26 cellular contexts compared by ENCODE assay signal in the genomic region with DNA sequence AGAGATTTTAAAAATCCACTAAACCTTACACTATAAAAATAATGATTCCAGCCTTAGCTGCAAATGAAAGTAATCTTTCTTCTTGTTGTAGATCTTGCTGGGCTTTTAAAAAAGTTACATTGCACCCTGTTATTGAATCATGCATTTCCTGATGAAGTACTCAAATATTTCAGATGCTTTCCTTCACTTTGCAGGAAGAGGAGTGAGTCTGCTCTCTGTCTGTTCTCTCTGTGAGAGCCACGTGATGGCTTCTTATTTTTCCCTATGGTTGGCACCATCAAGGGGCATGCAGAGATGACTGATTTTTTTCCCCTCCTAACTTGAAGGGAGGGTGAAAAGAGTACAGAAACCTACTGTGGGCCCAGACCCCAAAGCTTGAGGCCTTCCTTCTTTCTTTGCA.
DNase-seq lines count a peak whose midpoint lies in the region; ATAC-seq and TF ChIP-seq lines count a peak whose summit lies in the region.
"Had no signal": no experiment of that assay in that cellular context is flagged by ENCODE, and none has a peak within 500 bp of the region (broad histone marks: within the 10 kb centered on the region; RNA-seq: fewer than 3 reads in every experiment).

No MANE protein-coding gene starts in this region.

- in situ Hi-C loops in astrocyte of the spinal cord (cut with HindIII; ENCODE audit: low sequenced_read_pairs), result no loop called here

- H3K27me3 ChIP-seq in subcutaneous abdominal adipose tissue (ENCODE audit: control insufficient read depth in 5 of 5, insufficient read depth in 4 of 5, low read length in 5 of 5) (no peaks in the 10 kb centered on the region), H7 (ENCODE audit: control insufficient read depth, insufficient read depth, low read length) (no peaks in the 10 kb centered on the region; the same call in 1 of the 2 replicates)
- H3K27me3 ChIP-seq in CD8-positive, alpha-beta memory T cell (ENCODE audit: insufficient read depth, low read length, poor library complexity, severe bottlenecking), result no peaks in the 10 kb centered on the region
- H3K27me3 ChIP-seq: adrenal gland, gastrocnemius medialis, vagina had no signal

- H3K27ac Mint-ChIP-seq in stimulated activated naive CD8-positive, alpha-beta T cell treated with anti-CD3 and anti-CD28 coated beads, Interleukin-15, Interleukin-2, amounts not matched to agents 100 ng/mL and 50 ng/mL, for 24 hours, result peak overlapping the region; percentile 2
- no peak overlapping the region for H3K27ac Mint-ChIP-seq in CD8-positive, alpha-beta memory T cell
- H3K27ac Mint-ChIP-seq: activated CD4-positive, alpha-beta memory T cell treated with anti-CD3 and anti-CD28 coated beads for 36 hours; naive thymus-derived CD8-positive, alpha-beta T cell had no signal

- H3K36me3 ChIP-seq in subcutaneous abdominal adipose tissue (ENCODE audit: control insufficient read depth in 5 of 5, insufficient read depth in 5 of 5, low read length in 5 of 5) (no peaks in the 10 kb centered on the region), H7 (replicated peaks; ENCODE audit: control insufficient read depth, insufficient read depth, low read length) (no peaks in the 10 kb centered on the region)
- H3K36me3 ChIP-seq in CD8-positive, alpha-beta memory T cell (ENCODE audit: insufficient read depth, low read length), result no peaks in the 10 kb centered on the region
- H3K36me3 ChIP-seq: adrenal gland, gastrocnemius medialis, vagina had no signal

- H3K4me1 Mint-ChIP-seq in stimulated activated naive CD8-positive, alpha-beta T cell treated with anti-CD3 and anti-CD28 coated beads, Interleukin-15, Interleukin-2, amounts not matched to agents 100 ng/mL and 50 ng/mL, for 24 hours (ENCODE audit: low read depth), result no peaks in the 10 kb centered on the region
- H3K4me1 Mint-ChIP-seq in CD8-positive, alpha-beta memory T cell, result no peaks in the 10 kb centered on the region

- H3K4me3 ChIP-seq in astrocyte of the spinal cord (ENCODE audit: low read depth, low read length) (no peak overlapping the region), fibroblast of the aortic adventitia (ENCODE audit: low read depth, low read length) (no peak overlapping the region), subcutaneous abdominal adipose tissue (ENCODE audit: low read depth in 1 of 5, low read length in 5 of 5) (no peak overlapping the region), H7 (ENCODE audit: insufficient read depth, low read depth, low read length) (no peak overlapping the region)
- no peak overlapping the region for H3K4me3 ChIP-seq in CD8-positive, alpha-beta memory T cell (ENCODE audit: low read length)
- H3K4me3 ChIP-seq: adrenal gland, gastrocnemius medialis, GM12878, vagina had no signal

- H3K27ac ChIP-seq in subcutaneous abdominal adipose tissue (ENCODE audit: low read depth, low read length), result peak overlapping the region; percentile 69
- no peak overlapping the region for H3K27ac ChIP-seq in CD8-positive, alpha-beta memory T cell (ENCODE audit: low read depth, low read length)
- H3K27ac ChIP-seq: adrenal gland, epithelial cell of prostate, parathyroid adenoma, RWPE1, vagina had no signal

- DNase-seq in stimulated activated naive CD8-positive, alpha-beta T cell treated with anti-CD3 and anti-CD28 coated beads, Interleukin-15, Interleukin-2, amounts not matched to agents 100 U/mL and 50 U/mL, for 24 hours, result no peak
- DNase-seq in astrocyte of the spinal cord (ENCODE audit: low read depth, low spot score) (peak; percentile 14), fibroblast of the aortic adventitia (ENCODE audit: low read depth) (peak; percentile 7), occipital lobe (lab: John Stamatoyannopoulos, UW) (no peak), H7 (no peak)
- no peak for DNase-seq in CD8-positive, alpha-beta memory T cell
- DNase-seq: ACHN; activated CD4-positive, alpha-beta memory T cell treated with anti-CD3 and anti-CD28 coated beads for 36 hours; activated CD4-positive, CD25-positive, alpha-beta regulatory T cell; activated effector memory CD4-positive, alpha-beta T cell treated with anti-CD3 and anti-CD28 coated beads, Interleukin-2, amount 50 U/mL, for 16 hours; adrenal gland; caudate nucleus; CD4-positive, CD25-positive, alpha-beta regulatory T cell; gastrocnemius medialis; Kasumi-1; naive thymus-derived CD8-positive, alpha-beta T cell; NCI-H1048; NCI-H187; T-helper 9 cell had no signal

- no peaks in the 10 kb centered on the region for H3K36me3 Mint-ChIP-seq in stimulated activated naive CD8-positive, alpha-beta T cell treated with anti-CD3 and anti-CD28 coated beads, Interleukin-15, Interleukin-2, amounts not matched to agents 100 ng/mL and 50 ng/mL, for 24 hours (ENCODE audit: low read depth)
- H3K36me3 Mint-ChIP-seq in CD8-positive, alpha-beta memory T cell, result no peaks in the 10 kb centered on the region
- H3K36me3 Mint-ChIP-seq: activated CD4-positive, alpha-beta memory T cell treated with anti-CD3 and anti-CD28 coated beads for 36 hours; CD4-positive, CD25-positive, alpha-beta regulatory T cell; naive thymus-derived CD8-positive, alpha-beta T cell had no signal

- no peak for ATAC-seq in stimulated activated naive CD8-positive, alpha-beta T cell treated with anti-CD3 and anti-CD28 coated beads, Interleukin-15, Interleukin-2, amounts not matched to agents 100 U/mL and 50 U/mL, for 24 hours
- ATAC-seq: GM12878; naive thymus-derived CD8-positive, alpha-beta T cell had no signal

- peaks cover 8% of the 10 kb centered on the region for H3K27me3 Mint-ChIP-seq in stimulated activated naive CD8-positive, alpha-beta T cell treated with anti-CD3 and anti-CD28 coated beads, Interleukin-15, Interleukin-2, amounts not matched to agents 100 ng/mL and 50 ng/mL, for 24 hours
- H3K27me3 Mint-ChIP-seq in CD8-positive, alpha-beta memory T cell, result peaks cover 3 to 13% of the 10 kb centered on the region in 2 donors

- H3K9ac ChIP-seq in subcutaneous abdominal adipose tissue (ENCODE audit: low read length in 5 of 5), result no peak overlapping the region
- H3K9ac ChIP-seq: parathyroid adenoma had no signal

- no peaks in the 10 kb centered on the region for H3K9me3 Mint-ChIP-seq in stimulated activated naive CD8-positive, alpha-beta T cell treated with anti-CD3 and anti-CD28 coated beads, Interleukin-15, Interleukin-2, amounts not matched to agents 100 ng/mL and 50 ng/mL, for 24 hours
- H3K9me3 Mint-ChIP-seq in CD8-positive, alpha-beta memory T cell, result no peaks in the 10 kb centered on the region
- H3K9me3 Mint-ChIP-seq: activated CD4-positive, alpha-beta memory T cell treated with anti-CD3 and anti-CD28 coated beads for 36 hours had no signal

- TF ChIP-seq CTCF in astrocyte of the spinal cord (IDR thresholded peaks at IDR 0.05; ENCODE audit: low read depth, low read length), result no peak
- TF ChIP-seq CTCF in fibroblast of the aortic adventitia (IDR thresholded peaks at IDR 0.05; ENCODE audit: insufficient read depth, low read length), result no peak

- H3K9me3 ChIP-seq in subcutaneous abdominal adipose tissue (ENCODE audit: control insufficient read depth in 5 of 5, low read length in 5 of 5), result no peaks in the 10 kb centered on the region
- H3K9me3 ChIP-seq in CD8-positive, alpha-beta memory T cell (ENCODE audit: low read length), result no peaks in the 10 kb centered on the region
- H3K9me3 ChIP-seq: adrenal gland, gastrocnemius medialis, vagina had no signal

- CTCF ChIA-PET in CD8-positive, alpha-beta memory T cell (lab: Charles Lee), result no interaction called here

- POLR2A ChIA-PET in CD8-positive, alpha-beta memory T cell (lab: Charles Lee), result no interaction called here

- H3K4me1 ChIP-seq in subcutaneous abdominal adipose tissue (ENCODE audit: control insufficient read depth in 5 of 5, insufficient read depth in 5 of 5, low read length in 5 of 5), result peaks cover 0 to 31% (median 7%) of the 10 kb centered on the region in 5 donors
- no peaks in the 10 kb centered on the region for H3K4me1 ChIP-seq in CD8-positive, alpha-beta memory T cell (ENCODE audit: insufficient read depth, low read length)
- H3K4me1 ChIP-seq: adrenal gland, parathyroid adenoma, vagina had no signal

- H3K4me3 Mint-ChIP-seq in stimulated activated naive CD8-positive, alpha-beta T cell treated with anti-CD3 and anti-CD28 coated beads, Interleukin-15, Interleukin-2, amounts not matched to agents 100 ng/mL and 50 ng/mL, for 24 hours, result no peak overlapping the region
- no peak overlapping the region for H3K4me3 Mint-ChIP-seq in CD8-positive, alpha-beta memory T cell
- H3K4me3 Mint-ChIP-seq: activated CD4-positive, alpha-beta memory T cell treated with anti-CD3 and anti-CD28 coated beads for 36 hours; CD4-positive, CD25-positive, alpha-beta regulatory T cell; naive thymus-derived CD8-positive, alpha-beta T cell had no signal

Comparison
In these comparisons a context has a peak if more than half of its experiments do, and no peak if none do; other contexts are left out.
1. DNase-seq: peak in astrocyte of the spinal cord (single experiment) and fibroblast of the aortic adventitia (single experiment); none in stimulated activated naive CD8-positive, alpha-beta T cell treated with anti-CD3 and anti-CD28 coated beads, Interleukin-15, Interleukin-2, amounts not matched to agents 100 U/mL and 50 U/mL, for 24 hours (single experiment), occipital lobe (single experiment), CD8-positive, alpha-beta memory T cell (0 of 5) and H7 (single experiment).